Comparison of ENCODE assay signal across 13 cellular contexts in the genomic region with DNA sequence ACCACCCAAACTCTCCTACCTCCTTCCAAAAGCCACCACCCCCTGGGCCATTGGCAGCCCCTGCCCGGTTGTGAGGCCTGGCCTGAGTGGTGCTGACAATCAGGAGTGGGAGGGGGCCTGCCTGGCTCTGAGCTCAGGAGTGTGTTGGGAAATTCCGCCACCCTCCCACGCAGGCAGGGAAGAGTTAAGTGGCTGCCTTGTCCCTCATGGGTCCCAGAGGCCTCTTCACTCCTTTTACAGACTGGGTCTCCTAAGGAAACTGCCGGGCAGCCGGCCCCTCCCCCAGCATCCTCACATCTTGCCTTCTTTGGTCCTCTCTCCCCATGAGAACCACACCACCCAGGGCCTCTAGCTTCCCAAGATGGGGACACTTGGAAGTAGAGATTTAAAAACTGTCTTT. TPM values are rescaled to one million over a fixed set of nuclear protein-coding genes. Genes with fewer than 3 reads are reported as not detected.
DNase-seq lines count a peak whose midpoint lies in the region; ATAC-seq and TF ChIP-seq lines count a peak whose summit lies in the region.
"Had no signal": no experiment of that assay in that cellular context is flagged by ENCODE, and none has a peak within 500 bp of the region (broad histone marks: within the 10 kb centered on the region; RNA-seq: fewer than 3 reads in every experiment).

No MANE protein-coding gene starts in this region.

- no peak overlapping the region for H3K4ac ChIP-seq in trophoblast cell (ENCODE audit: low read depth, low read length)

- no peak overlapping the region for H3K18ac ChIP-seq in trophoblast cell (ENCODE audit: low read length)

- no peak overlapping the region for H3K9ac ChIP-seq in trophoblast cell (ENCODE audit: low read length)

- H3K79me2 ChIP-seq in trophoblast cell (ENCODE audit: control insufficient read depth, insufficient read depth, low read length, poor library complexity), result no peaks in the 10 kb centered on the region

- POLR2A ChIA-PET in A673 (lab: Charles Lee; ENCODE audit: low non-redundant PET), result interaction anchor here (0.6 kb wide), 1 partner anchor 28 kb away, joined by 3 read pairs; no protein-coding TSS in a partner anchor

- no peak overlapping the region for H2BK12ac ChIP-seq in trophoblast cell (ENCODE audit: low read length)

- no peak overlapping the region for H4K91ac ChIP-seq in trophoblast cell (ENCODE audit: low read depth, low read length)

- H3K4me1 ChIP-seq in A673 (ENCODE audit: insufficient read depth, low read length, poor library complexity, severe bottlenecking), result no peaks in the 10 kb centered on the region
- peaks cover 16 to 96% (median 85%) of the 10 kb centered on the region in 12 donors for H3K4me1 ChIP-seq in heart left ventricle
- H3K4me1 ChIP-seq in trophoblast cell (ENCODE audit: control insufficient read depth in 1 of 2, insufficient read depth in 2 of 2, low read length in 2 of 2), result peaks cover 2 to 5% of the 10 kb centered on the region in 2 experiments

- H3K14ac ChIP-seq in trophoblast cell (ENCODE audit: low read length), result no peak overlapping the region

- H2BK120ac ChIP-seq in trophoblast cell (ENCODE audit: insufficient read depth, low read length, poor library complexity), result no peak overlapping the region

- peaks cover 9% of the 10 kb centered on the region for H3K9me3 Mint-ChIP-seq in T-helper 2 cell treated with Interferon-gamma antibody and Interleukin-4, amounts not matched to agents 5 μg/mL and 100 μg/mL, for 36 hours

- BruUV-seq in A673 (replicated peaks; lab: Mats Ljungman, UMichigan), result no TSS peak

- 13 to 45% (median 28%) methylated on average over 3 to 5 of the region's 5 CpGs for WGBS in heart left ventricle, 4 donors
- WGBS in trophoblast cell (ENCODE audit: extremely low coverage, insufficient coverage, insufficient read length), result no CpG with 5 or more reads among the region's 5 CpGs

- H3K9me3 ChIP-seq in A673 (ENCODE audit: low read depth, low read length, poor library complexity, severe bottlenecking), result peaks cover 8% of the 10 kb centered on the region
- H3K9me3 ChIP-seq in KOPT-K1 (ENCODE audit: insufficient read depth, low read length, poor library complexity, severe bottlenecking), result peaks cover 17% of the 10 kb centered on the region
- H3K9me3 ChIP-seq in heart left ventricle, result peaks cover 0 to 6% (median 0%) of the 10 kb centered on the region in 12 donors
- H3K9me3 ChIP-seq in trophoblast cell (ENCODE audit: insufficient read depth, low read depth, low read length), result peaks cover 2% of the 10 kb centered on the region

- no peak overlapping the region for H4K8ac ChIP-seq in trophoblast cell (ENCODE audit: low read depth, low read length)

- H3K27ac Mint-ChIP-seq in T-helper 2 cell treated with Interferon-gamma antibody and Interleukin-4, amounts not matched to agents 5 μg/mL and 100 μg/mL, for 36 hours, result no peak overlapping the region

- H3K27me3 Mint-ChIP-seq in T-helper 2 cell treated with Interferon-gamma antibody and Interleukin-4, amounts not matched to agents 5 μg/mL and 100 μg/mL, for 36 hours (ENCODE audit: low read depth), result no peaks in the 10 kb centered on the region

- no peaks in the 10 kb centered on the region for H3K36me3 ChIP-seq in A673 (ENCODE audit: insufficient read depth, low read length, poor library complexity, severe bottlenecking)
- peaks cover 7% of the 10 kb centered on the region; the same call in 1 of the 2 replicates for H3K36me3 ChIP-seq in KOPT-K1 (ENCODE audit: insufficient read depth, low read length)
- no peaks in the 10 kb centered on the region for H3K36me3 ChIP-seq in heart left ventricle
- no peaks in the 10 kb centered on the region for H3K36me3 ChIP-seq in trophoblast cell (ENCODE audit: control insufficient read depth in 1 of 2, insufficient read depth in 2 of 2, low read length in 2 of 2)
- H3K36me3 ChIP-seq: lower lobe of right lung had no signal

- peaks cover 4% of the 10 kb centered on the region for H3K4me1 Mint-ChIP-seq in T-helper 2 cell treated with Interferon-gamma antibody and Interleukin-4, amounts not matched to agents 5 μg/mL and 100 μg/mL, for 36 hours (ENCODE audit: low read depth)

- no peaks in the 10 kb centered on the region for H3K79me1 ChIP-seq in trophoblast cell (ENCODE audit: low read length)

- TF ChIP-seq POLR2A in heart left ventricle (IDR thresholded peaks at IDR 0.05), result no peak

- no peak overlapping the region for H3K4me3 ChIP-seq in A673 (ENCODE audit: low read depth, low read length, poor library complexity, severe bottlenecking)
- no peak overlapping the region for H3K4me3 ChIP-seq in heart left ventricle
- no peak overlapping the region for H3K4me3 ChIP-seq in trophoblast cell (ENCODE audit: low read depth, low read length)
- H3K4me3 ChIP-seq: lower lobe of right lung had no signal

- no peak overlapping the region for H2AK5ac ChIP-seq in trophoblast cell (ENCODE audit: low read length)

- peak overlapping the region; percentile 40 for H2AFZ ChIP-seq in trophoblast cell (ENCODE audit: insufficient read depth, low read length, poor library complexity)

- TF ChIP-seq CTCF in A673 (conservative IDR thresholded peaks at IDR 0.05; ENCODE audit: low read depth, low read length) (no peak), heart left ventricle (IDR thresholded peaks at IDR 0.05) (no peak)

- CTCF ChIA-PET in A673 (lab: Charles Lee), result interaction anchor here (0.6 kb wide), 1 partner anchor 121 kb away, joined by 3 read pairs; no protein-coding TSS in a partner anchor

- H4K12ac ChIP-seq in trophoblast cell (ENCODE audit: low read depth, low read length), result no peak overlapping the region

- H3K36me3 Mint-ChIP-seq in T-helper 2 cell treated with Interferon-gamma antibody and Interleukin-4, amounts not matched to agents 5 μg/mL and 100 μg/mL, for 36 hours (ENCODE audit: low read depth), result peaks cover 8% of the 10 kb centered on the region

- DNase-seq in A673 (ENCODE audit: low spot score) (peak; percentile 19), heart left ventricle (peak; percentile 60 to 76 (median 72)), trophoblast cell (no peak)
- DNase-seq in activated naive CD4-positive, alpha-beta T cell treated with anti-CD3 and anti-CD28 coated beads, Interleukin-2, amount 50 U/mL, for 16 hours, result no peak
- DNase-seq in T-helper 2 cell treated with Interferon-gamma antibody and Interleukin-4, amounts not matched to agents 5 μg/mL and 100 μg/mL, for 36 hours (ENCODE audit: low spot score), result no peak
- DNase-seq: ACHN; effector CD4-positive, alpha-beta T cell; HCEC 1CT; lower lobe of right lung; NCI-H146 had no signal

- no peaks in the 10 kb centered on the region for H3K27me3 ChIP-seq in A673 (replicated peaks; ENCODE audit: insufficient read depth, low read depth, low read length, poor library complexity)
- H3K27me3 ChIP-seq in heart left ventricle, result no peaks in the 10 kb centered on the region
- no peaks in the 10 kb centered on the region for H3K27me3 ChIP-seq in trophoblast cell (ENCODE audit: insufficient read depth, low read length)

- peak in 2 of 4 donors; percentile 13 to 17 for ATAC-seq in heart left ventricle
- no peak for ATAC-seq in HG03342 (IDR thresholded peaks at IDR 0.05; ENCODE audit: unreplicated experiment)
- no peak for ATAC-seq in GM18861 (IDR thresholded peaks at IDR 0.05; ENCODE audit: unreplicated experiment)
- ATAC-seq: lower lobe of right lung had no signal

- no peak overlapping the region for H3K23ac ChIP-seq in trophoblast cell (ENCODE audit: low read length)

- no peak overlapping the region for H3K4me2 ChIP-seq in trophoblast cell (ENCODE audit: low read length)

- no peak overlapping the region for H3K4me3 Mint-ChIP-seq in T-helper 2 cell treated with Interferon-gamma antibody and Interleukin-4, amounts not matched to agents 5 μg/mL and 100 μg/mL, for 36 hours

- H3K27ac ChIP-seq in A673 (ENCODE audit: low read depth, low read length, poor library complexity, severe bottlenecking) (no peak overlapping the region), KOPT-K1 (ENCODE audit: low read depth, low read length, poor library complexity, severe bottlenecking) (peak overlapping the region; percentile 29), heart left ventricle (peak overlapping the region in 11 of 12 donors; percentile 44 to 87 (median 65)), trophoblast cell (ENCODE audit: low read depth, low read length) (no peak overlapping the region)
- H3K27ac ChIP-seq: lower lobe of right lung had no signal

- intact Hi-C loops in A673 (cut with micrococcal nuclease; ENCODE audit: unreplicated experiment), result no loop called here
- intact Hi-C loops in heart left ventricle (cut with DNase I), result loop anchor here in 5 of 10 donors (2.0 to 10.0 kb wide), 5 partner anchors 45 to 51 kb away; a partner anchor contains a TSS

- H2BK5ac ChIP-seq in trophoblast cell (ENCODE audit: low read depth, low read length, poor library complexity), result no peak overlapping the region

RNA-seq across cellular contexts. Expression of a gene that starts 47.3 kb away (rescaled TPM):
- total RNA-seq in A673 (2021) (18.8 and 19.3 TPM in 2 replicates), heart left ventricle (10 to 100 TPM; 17.8 to 34.3 (median 24.4) TPM)
- 10 to 100 TPM in 1 of 2 donors, 1 to 10 TPM in 1; 5.0 to 12.8 TPM for polyA plus RNA-seq in heart left ventricle
- polyA plus RNA-seq in trophoblast cell (2013), result 1.1 and 1.2 TPM in 2 replicates

Comparison
In these comparisons a context has a peak if more than half of its experiments do, and no peak if none do; other contexts are left out.
1. DNase-seq: peak in A673 (single experiment) and heart left ventricle (5 of 5); none in trophoblast cell (0 of 2), activated naive CD4-positive, alpha-beta T cell treated with anti-CD3 and anti-CD28 coated beads, Interleukin-2, amount 50 U/mL, for 16 hours (single experiment) and T-helper 2 cell treated with Interferon-gamma antibody and Interleukin-4, amounts not matched to agents 5 μg/mL and 100 μg/mL, for 36 hours (single experiment).
2. H3K27ac ChIP-seq: peak in KOPT-K1 (single experiment) and heart left ventricle (11 of 12); none in A673 (single experiment) and trophoblast cell (single experiment).